8 cellular contexts compared by ENCODE assay signal in the genomic region with DNA sequence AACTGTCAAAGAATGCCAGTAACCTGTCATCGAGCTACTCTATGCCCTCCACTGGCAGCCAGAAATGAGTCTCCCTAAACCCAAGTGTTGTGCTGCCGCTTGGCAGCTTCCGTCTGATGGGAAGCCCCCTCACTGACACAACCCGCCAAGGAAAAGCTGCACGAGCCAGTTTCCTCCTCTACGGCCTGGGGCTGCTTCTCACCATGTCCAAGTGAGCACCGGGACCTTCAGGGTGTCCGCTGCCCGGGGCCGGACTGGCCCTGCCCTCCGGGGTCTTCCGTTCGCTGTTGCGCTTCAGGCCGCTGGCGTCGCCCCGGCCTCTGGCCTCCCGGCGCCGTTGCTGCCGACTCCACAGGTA. TPM values are rescaled to one million over a fixed set of nuclear protein-coding genes. Genes with fewer than 3 reads are reported as not detected.
DNase-seq lines count a peak whose midpoint lies in the region; ATAC-seq and TF ChIP-seq lines count a peak whose summit lies in the region.

No MANE protein-coding gene starts in this region.

- H3K79me2 ChIP-seq in PC-3 (ENCODE audit: low read length): peaks cover 95% of the 10 kb centered on the region

- CTCF ChIA-PET in PC-3 (lab: Charles Lee): no interaction called here

- peak overlapping the region; percentile 81 for H3K27ac Mint-ChIP-seq in activated naive CD8-positive, alpha-beta T cell treated with anti-CD3 and anti-CD28 coated beads for 36 hours

- H3K27ac ChIP-seq in PC-3 (ENCODE audit: low read length): peak overlapping the region; percentile 78
- peak overlapping the region; percentile 65 to 95 (median 92) for H3K27ac ChIP-seq in spleen

- peaks cover 2% of the 10 kb centered on the region for H3K9me3 Mint-ChIP-seq in activated naive CD8-positive, alpha-beta T cell treated with anti-CD3 and anti-CD28 coated beads for 36 hours

- no peaks in the 10 kb centered on the region; the same call in 1 of the 2 replicates for H3K36me3 ChIP-seq in PC-3 (ENCODE audit: low read depth, low read length)
- H3K36me3 ChIP-seq in spleen: no peaks in the 10 kb centered on the region

- ATAC-seq in GM18498 (IDR thresholded peaks at IDR 0.05; ENCODE audit: unreplicated experiment): peak; percentile 22
- ATAC-seq in HG02623 (IDR thresholded peaks at IDR 0.05; ENCODE audit: unreplicated experiment): peak; percentile 9
- 0 out of 2 replicates have a peak, but pooled peaks have one; percentile 1 for ATAC-seq in PC-3

- peak overlapping the region; percentile 87 for H3K4me2 ChIP-seq in PC-3 (ENCODE audit: low read length)

- H4K20me1 ChIP-seq in PC-3 (ENCODE audit: low read length): peaks cover 39% of the 10 kb centered on the region

- POLR2A ChIA-PET in PC-3 (lab: Charles Lee; ENCODE audit: unreplicated experiment): no interaction called here

- H3K4me3 ChIP-seq in PC-3 (ENCODE audit: low read length) (peak overlapping the region; percentile 94), spleen (peak overlapping the region; percentile 72 to 97 (median 94))

- peak; percentile 26 for DNase-seq in PC-3
- peak; percentile 54 for DNase-seq in activated naive CD8-positive, alpha-beta T cell treated with anti-CD3 and anti-CD28 coated beads for 36 hours
- peak; percentile 12 for DNase-seq in hepatic stellate cell (ENCODE audit: low spot score)
- no peak for DNase-seq in spleen
- DNase-seq in AML-193 (lab: John Stamatoyannopoulos, UW): no peak
- DNase-seq in kidney glomerular epithelial cell (lab: John Stamatoyannopoulos, UW): no peak

- H3K9me3 ChIP-seq in PC-3 (ENCODE audit: low read length) (no peaks in the 10 kb centered on the region), spleen (no peaks in the 10 kb centered on the region)

- no TSS peak for BruUV-seq in PC-3 (replicated peaks; lab: Mats Ljungman, UMichigan)

- no peaks in the 10 kb centered on the region for H3K27me3 ChIP-seq in PC-3 (ENCODE audit: low read length)
- no peaks in the 10 kb centered on the region for H3K27me3 ChIP-seq in spleen (replicated peaks in 1 of 7)

- H3K4me3 Mint-ChIP-seq in activated naive CD8-positive, alpha-beta T cell treated with anti-CD3 and anti-CD28 coated beads for 36 hours: peak overlapping the region; percentile 97

- peaks cover 30% of the 10 kb centered on the region for H3K4me1 ChIP-seq in PC-3 (ENCODE audit: insufficient read depth, low read length)
- H3K4me1 ChIP-seq in spleen: peaks cover 26 to 79% (median 56%) of the 10 kb centered on the region in 6 donors

- WGBS in spleen, 5 donors: 0 to 1% (median 0%) methylated on average over 6 to 22 of the region's 22 CpGs

- peak overlapping the region; percentile 78 for H2AFZ ChIP-seq in PC-3 (ENCODE audit: low read length)

- peak overlapping the region; percentile 84 for H3K9ac ChIP-seq in PC-3 (ENCODE audit: low read length)

- H3F3A ChIP-seq in PC-3 (ENCODE audit: low read length, unreplicated experiment): no peaks in the 10 kb centered on the region

- H3K4me1 Mint-ChIP-seq in activated naive CD8-positive, alpha-beta T cell treated with anti-CD3 and anti-CD28 coated beads for 36 hours: peaks cover 56% of the 10 kb centered on the region

- intact Hi-C loops in PC-3 (cut with micrococcal nuclease): loop anchor here (5.0 kb wide), 1 partner anchor 568 kb away; no protein-coding TSS in a partner anchor
- intact Hi-C loops in spleen (cut with DNase I; ENCODE audit: low total_unique reads): loop anchor here (10.0 kb wide), 1 partner anchor 94 kb away; a partner anchor contains a TSS

- TF ChIP-seq CTCF in PC-3 (conservative IDR thresholded peaks at IDR 0.05; ENCODE audit: low read depth, low read length) (no peak), spleen (IDR thresholded peaks at IDR 0.05 in 8 of 11, conservative IDR thresholded peaks at IDR 0.05 in 3 of 11) (no peak)

- H3K27me3 Mint-ChIP-seq in activated naive CD8-positive, alpha-beta T cell treated with anti-CD3 and anti-CD28 coated beads for 36 hours: no peaks in the 10 kb centered on the region

- peaks cover 30% of the 10 kb centered on the region for H3K36me3 Mint-ChIP-seq in activated naive CD8-positive, alpha-beta T cell treated with anti-CD3 and anti-CD28 coated beads for 36 hours

- H3K9me2 ChIP-seq in PC-3 (replicated peaks; ENCODE audit: low read length): no peaks in the 10 kb centered on the region

- no peak for TF ChIP-seq POLR2A in spleen (IDR thresholded peaks at IDR 0.05)

RNA-seq across cellular contexts. Expression of a gene that starts 0.5 kb away (rescaled TPM):
- 85.3 and 91.7 TPM in 2 replicates for total RNA-seq in PC-3 (2014; rRNA removed)
- total RNA-seq in activated naive CD8-positive, alpha-beta T cell treated with anti-CD3 and anti-CD28 coated beads for 36 hours: 10 to 100 TPM; 68.8 to 70.8 TPM
- 10 to 100 TPM; 28.1 to 37.2 (median 31.5) TPM for total RNA-seq in spleen
- 10 to 100 TPM; 10.6 to 16.3 (median 15.2) TPM for polyA plus RNA-seq in spleen

RNA-seq across cellular contexts. Expression of a gene that starts 0.9 kb away (rescaled TPM):
- total RNA-seq in PC-3 (2014; rRNA removed): 5.2 and 6.8 TPM in 2 replicates
- total RNA-seq in activated naive CD8-positive, alpha-beta T cell treated with anti-CD3 and anti-CD28 coated beads for 36 hours: 1 to 10 TPM; 1.7 to 1.9 TPM
- 1 to 10 TPM; 1.2 to 2.6 (median 1.6) TPM for total RNA-seq in spleen
- polyA plus RNA-seq in spleen: 1 to 10 TPM in 1 of 3 donors, under 1 TPM in 2; 0.52 to 1.5 (median 0.96) TPM

Comparison
In these comparisons a context has a peak if more than half of its experiments do, and no peak if none do; other contexts are left out.
1. DNase-seq: peak in PC-3 (single experiment), activated naive CD8-positive, alpha-beta T cell treated with anti-CD3 and anti-CD28 coated beads for 36 hours (single experiment) and hepatic stellate cell (single experiment); none in spleen (single experiment), AML-193 (0 of 2) and kidney glomerular epithelial cell (single experiment).
2. Peak in every context shown above with its lines, with median percentiles within 50 percentile points of each other: ATAC-seq.